ENCODE assay signal across 13 cellular contexts in the genomic region with DNA sequence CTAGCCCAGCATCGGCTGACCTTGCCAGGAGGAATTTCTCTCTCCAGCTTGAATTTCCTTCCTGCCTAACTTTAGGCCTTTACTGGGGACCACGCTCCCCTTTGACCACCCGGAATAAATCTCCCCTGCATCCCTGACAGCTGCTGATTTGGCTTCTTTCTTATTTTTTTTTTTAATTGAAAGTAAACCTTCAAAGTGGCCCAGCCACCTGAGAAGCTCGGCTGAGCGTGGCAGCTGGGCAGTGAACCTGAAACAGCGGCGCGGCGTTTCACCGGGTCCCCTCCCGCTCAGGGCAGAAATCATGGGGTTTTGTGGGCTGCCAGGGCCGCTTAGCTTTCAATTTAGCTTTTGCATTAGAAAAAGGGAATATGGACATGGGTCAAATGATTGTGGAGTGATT. TPM values are rescaled to one million over a fixed set of nuclear protein-coding genes. Genes with fewer than 3 reads are reported as not detected.
DNase-seq lines count a peak whose midpoint lies in the region; ATAC-seq, FAIRE-seq and TF ChIP-seq lines count a peak whose summit lies in the region.
"Had no signal": no experiment of that assay in that cellular context is flagged by ENCODE, and none has a peak within 500 bp of the region (broad histone marks: within the 10 kb centered on the region; RNA-seq: fewer than 3 reads in every experiment).

No MANE protein-coding gene starts in this region.

- no peaks in the 10 kb centered on the region for H3K9me3 Mint-ChIP-seq in memory B cell

- H3K4me1 Mint-ChIP-seq in memory B cell = peaks cover 24% of the 10 kb centered on the region

- no peak for TF ChIP-seq CTCF in pancreas (IDR thresholded peaks at IDR 0.05)
- no peak for TF ChIP-seq CTCF in foreskin keratinocyte (conservative IDR thresholded peaks at IDR 0.05)
- TF ChIP-seq CTCF in vagina (IDR thresholded peaks at IDR 0.05) = no peak

- H3K4me3 ChIP-seq in pancreas (no peak overlapping the region), vagina (no peak overlapping the region)
- H3K4me3 ChIP-seq: uterus had no signal

- H3K4me3 Mint-ChIP-seq in memory B cell = peak overlapping the region; percentile 64

- H3K27ac ChIP-seq in pancreas (no peak overlapping the region), foreskin keratinocyte (no peak overlapping the region), vagina (no peak overlapping the region)
- H3K27ac ChIP-seq: uterus had no signal

- no peaks in the 10 kb centered on the region for H3K36me3 Mint-ChIP-seq in memory B cell
- H3K36me3 Mint-ChIP-seq: naive thymus-derived CD8-positive, alpha-beta T cell had no signal

- peak overlapping the region; percentile 9 for H3K27ac Mint-ChIP-seq in memory B cell
- H3K27ac Mint-ChIP-seq: naive thymus-derived CD8-positive, alpha-beta T cell had no signal

- no peaks in the 10 kb centered on the region for H3K9me3 ChIP-seq in pancreas
- H3K9me3 ChIP-seq in vagina = no peaks in the 10 kb centered on the region
- H3K9me3 ChIP-seq: uterus had no signal

- no peak for TF ChIP-seq POLR2A in vagina (IDR thresholded peaks at IDR 0.05)

- H3K27me3 ChIP-seq in pancreas (no peaks in the 10 kb centered on the region), foreskin keratinocyte (no peaks in the 10 kb centered on the region), vagina (no peaks in the 10 kb centered on the region)
- H3K27me3 ChIP-seq: uterus had no signal

- FAIRE-seq in GM18507 (lab: Jason Lieb, UNC) (peak; percentile 67), pancreas (lab: Jason Lieb, UNC) (no peak)
- FAIRE-seq: D721Med had no signal

- peaks cover 8% of the 10 kb centered on the region for H3K27me3 Mint-ChIP-seq in memory B cell

- 82 to 86% methylated on average over 12 of the region's 12 CpGs for WGBS in pancreas, 2 donors

- H3K36me3 ChIP-seq in pancreas (no peaks in the 10 kb centered on the region), vagina (no peaks in the 10 kb centered on the region)
- H3K36me3 ChIP-seq: uterus had no signal

- DNase-seq in GM18507 (ENCODE audit: extremely low spot score, insufficient read length, low read depth) (no peak), memory B cell (ENCODE audit: low spot score in 2 of 2) (peak in 1 of 2 donors; percentile 13), pancreas (no peak), foreskin keratinocyte (no peak), hepatic stellate cell (ENCODE audit: low spot score) (no peak), vagina (ENCODE audit: extremely low spot score in 2 of 2) (no peak)
- DNase-seq: hypothalamus, IMR-90, uterus had no signal

- peak; percentile 61 for ATAC-seq in GM21390 (IDR thresholded peaks at IDR 0.05; ENCODE audit: unreplicated experiment)
- ATAC-seq in HG03432 (IDR thresholded peaks at IDR 0.05; ENCODE audit: unreplicated experiment) = peak; percentile 73
- ATAC-seq in memory B cell (ENCODE audit: low read depth) = peak; percentile 71
- ATAC-seq in pancreas = no peak
- no peak for ATAC-seq in foreskin keratinocyte
- ATAC-seq: naive thymus-derived CD8-positive, alpha-beta T cell had no signal

- intact Hi-C loops in pancreas (cut with DNase I) (loop anchor here in 1 of 3 donors (5.0 kb wide), 1 partner anchor 135 kb away; no protein-coding TSS in a partner anchor), vagina (cut with DNase I) (no loop called here)

- H3K4me1 ChIP-seq in pancreas = no peaks in the 10 kb centered on the region
- no peaks in the 10 kb centered on the region for H3K4me1 ChIP-seq in foreskin keratinocyte
- no peaks in the 10 kb centered on the region for H3K4me1 ChIP-seq in vagina
- H3K4me1 ChIP-seq: uterus had no signal

RNA-seq across cellular contexts. Expression of gene HRH4, which starts 32.0 kb away (rescaled TPM):
- total RNA-seq in pancreas = under 1 TPM in 1 of 6 donors, not detected in 5; 0.06 TPM
- not detected for polyA plus RNA-seq in pancreas
- total RNA-seq in foreskin keratinocyte = 0.04 TPM in 1 of 2 replicates, not detected in the other
- not detected in 2 replicates for polyA plus RNA-seq in foreskin keratinocyte
- not detected for total RNA-seq in vagina
- total RNA-seq: IMR-90; naive thymus-derived CD8-positive, alpha-beta T cell had no signal
- polyA plus RNA-seq: IMR-90 had no signal

Comparison
In these comparisons a context has a peak if more than half of its experiments do, and no peak if none do; other contexts are left out.
1. ATAC-seq: peak in GM21390 (single experiment), HG03432 (single experiment) and memory B cell (single experiment); none in pancreas (0 of 4) and foreskin keratinocyte (single experiment).